In genomic region chr2:66470199-66470598, GRCh38 we compare ENCODE assay signal across 1 cellular context.
TF ChIP-seq lines count a peak whose summit lies in the region.

No MANE protein-coding gene starts in this region.

TF ChIP-seq in neural cell, 6 proteins besides CTCF, POLR2A, EP300 and RAD21 (continued from another document):
- TF ChIP-seq EZH2 (IDR thresholded peaks at IDR 0.05; ENCODE audit: borderline replicate concordance, insufficient read depth, low read length, poor library complexity, severe bottlenecking) (no peak), MXI1 (conservative IDR thresholded peaks at IDR 0.05; ENCODE audit: poor library complexity, severe bottlenecking) (no peak), TAF1 (IDR thresholded peaks at IDR 0.05; ENCODE audit: low read depth) (no peak)
TF ChIP-seq in neural cell: peak in this region for 0.
